ENCODE assay signal across 11 cellular contexts in genomic region chr2:201403904-201404303, GRCh38.
DNase-seq lines count a peak whose midpoint lies in the region; ATAC-seq, FAIRE-seq and TF ChIP-seq lines count a peak whose summit lies in the region.
"Had no signal": no experiment of that assay in that cellular context is flagged by ENCODE, and none has a peak within 500 bp of the region (broad histone marks: within the 10 kb centered on the region; RNA-seq: fewer than 3 reads in every experiment).

No MANE protein-coding gene starts in this region.

- FAIRE-seq in RCC 7860 (lab: Jason Lieb, UNC), result peak; percentile 72

- no peak for ATAC-seq in GM19452 (IDR thresholded peaks at IDR 0.05; ENCODE audit: unreplicated experiment)
- ATAC-seq: HCT116 had no signal

- peak in 2 of 3 experiments; percentile 5 to 42 for DNase-seq in NCI-H1417 (lab: John Stamatoyannopoulos, UW)
- DNase-seq in NCI-H1417 treated with DMSO at 0.1 percent for 48 hours (lab: John Stamatoyannopoulos, UW), result no peak
- no peak for DNase-seq in RCC 7860 (ENCODE audit: low spot score)
- peak; percentile 73 for DNase-seq in fibroblast of pulmonary artery (ENCODE audit: low read depth)
- DNase-seq in retinal pigment epithelial cell (ENCODE audit: low read depth), result peak; percentile 77
- DNase-seq in effector CD8-positive, alpha-beta T cell (lab: John Stamatoyannopoulos, UW), result no peak
- DNase-seq in NCI-H510A (lab: John Stamatoyannopoulos, UW), result no peak
- DNase-seq: aorta, naive B cell had no signal

- H3K4me3 ChIP-seq in fibroblast of pulmonary artery (replicated peaks; ENCODE audit: low read depth, low read length) (no peak overlapping the region), retinal pigment epithelial cell (ENCODE audit: low read length) (peak overlapping the region; percentile 11)

- TF ChIP-seq CTCF in fibroblast of pulmonary artery (IDR thresholded peaks at IDR 0.05; ENCODE audit: low read length, missing control alignments) (no peak), retinal pigment epithelial cell (conservative IDR thresholded peaks at IDR 0.05; ENCODE audit: low read depth, low read length) (no peak)

Comparison
In these comparisons a context has a peak if more than half of its experiments do, and no peak if none do; other contexts are left out.
1. DNase-seq: peak in NCI-H1417 (2 of 3), fibroblast of pulmonary artery (single experiment) and retinal pigment epithelial cell (single experiment); none in NCI-H1417 treated with DMSO at 0.1 percent for 48 hours (single experiment), RCC 7860 (single experiment), effector CD8-positive, alpha-beta T cell (single experiment) and NCI-H510A (single experiment).